ENCODE assay signal across 8 cellular contexts in genomic region chr11:9506489-9507343, GRCh38. TPM values are rescaled to one million over a fixed set of nuclear protein-coding genes. Genes with fewer than 3 reads are reported as not detected.
A peak's percentile ranks its signal among the peaks of the same experiment; 100 is the strongest.
DNase-seq lines count a peak whose midpoint lies in the region; ATAC-seq and TF ChIP-seq lines count a peak whose summit lies in the region.

No MANE protein-coding gene starts in this region.

- no peak overlapping the region for H3K27ac ChIP-seq in right atrium auricular region

- no peaks in the 10 kb centered on the region for H3K9me3 ChIP-seq in right atrium auricular region

- H3K27me3 ChIP-seq in right atrium auricular region: no peaks in the 10 kb centered on the region

- TF ChIP-seq CTCF in right atrium auricular region (IDR thresholded peaks at IDR 0.05) (peak; percentile 89 to 93), retinal pigment epithelial cell (conservative IDR thresholded peaks at IDR 0.05; ENCODE audit: low read depth, low read length) (peak; percentile 93)

- H3K4me3 ChIP-seq in right atrium auricular region (no peak overlapping the region), retinal pigment epithelial cell (ENCODE audit: low read length) (no peak overlapping the region)

- H3K4me1 ChIP-seq in right atrium auricular region: peaks cover 0 to 4% of the 10 kb centered on the region in 2 donors

- in situ Hi-C loops in ACHN (cut with HindIII; ENCODE audit: low pct_ligation_motif_present, low pct_unique_long_range_greater_than_20kb, low sequenced_read_pairs): no loop called here

- ATAC-seq in GM19035 (IDR thresholded peaks at IDR 0.05; ENCODE audit: unreplicated experiment) (peak; percentile 58), HG03565 (IDR thresholded peaks at IDR 0.05; ENCODE audit: unreplicated experiment) (no peak)

- DNase-seq in ACHN (peak; percentile 70), NCI-H128 (lab: John Stamatoyannopoulos, UW; ENCODE audit: unreplicated experiment) (peak; percentile 69), T-helper 1 cell (peak; percentile 45 to 72 (median 56)), amniotic epithelial cell (ENCODE audit: low read depth) (peak; percentile 73), right atrium auricular region (ENCODE audit: low spot score) (peak; percentile 75), retinal pigment epithelial cell (ENCODE audit: low read depth) (peak; percentile 42)

- H3K36me3 ChIP-seq in right atrium auricular region: peaks cover 33% of the 10 kb centered on the region

RNA-seq across cellular contexts. Expression of gene ZNF143, which starts 45.9 kb away (rescaled TPM):
- total RNA-seq in right atrium auricular region: 10 to 100 TPM; 19.0 to 22.8 TPM
